In the genomic region with DNA sequence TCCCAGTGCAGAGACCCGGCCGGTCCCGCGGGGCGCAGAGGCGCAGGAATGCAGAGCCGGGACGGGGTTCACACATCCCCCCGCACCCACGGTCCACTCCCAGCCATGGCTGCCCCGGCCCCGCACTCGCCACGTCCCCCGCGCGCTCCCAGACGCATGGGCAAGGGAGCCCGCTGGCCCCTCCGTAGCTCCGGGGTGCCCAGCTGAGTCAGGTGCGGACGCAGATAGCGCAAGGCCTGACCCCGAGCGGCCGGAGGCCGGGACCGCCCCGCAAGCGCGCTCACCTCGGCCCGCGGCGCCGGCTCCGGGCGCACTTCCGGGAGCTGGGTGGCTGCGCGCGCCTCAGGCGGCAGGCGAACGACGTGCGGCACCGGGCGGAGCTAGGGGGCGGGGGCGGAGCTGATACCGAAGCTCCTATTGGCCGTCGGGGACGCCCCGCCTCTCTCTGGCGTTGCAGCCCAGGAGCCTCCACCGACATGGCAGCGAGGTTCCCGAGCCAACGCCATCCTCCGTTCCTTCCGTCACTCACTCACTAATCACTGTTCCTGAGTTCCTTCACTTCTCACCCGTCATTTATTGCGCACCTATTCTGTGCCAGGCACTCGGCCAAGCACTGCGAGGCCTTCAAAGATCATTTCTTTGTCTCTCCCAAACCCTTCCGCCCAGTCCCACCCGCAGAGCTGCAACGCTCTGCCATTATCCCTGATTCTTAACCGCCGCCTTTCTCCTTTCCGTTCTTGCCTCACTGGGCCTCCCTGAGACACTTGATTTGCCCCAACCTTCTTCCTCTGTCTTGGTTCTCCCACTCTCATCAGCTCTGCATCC, we compare ENCODE assay signal across 8 cellular contexts. TPM values are rescaled to one million over a fixed set of nuclear protein-coding genes. Genes with fewer than 3 reads are reported as not detected.
DNase-seq lines count a peak whose midpoint lies in the region; ATAC-seq and TF ChIP-seq lines count a peak whose summit lies in the region.

Gene ZNF18, minus strand, starts transcription at position 329 of the 825 bp plus-strand sequence. CDS start 4,646 bp downstream, outside the sequence.

- H3K4me3 ChIP-seq in right cardiac atrium (ENCODE audit: low read length) (peak within 1 kb of the TSS; percentile 56), rectal smooth muscle tissue (ENCODE audit: low read length) (peak within 1 kb of the TSS; percentile 97), vagina (peak within 1 kb of the TSS; percentile 88 to 98)

- H3K9ac ChIP-seq in rectal smooth muscle tissue (ENCODE audit: low read length), result peak within 1 kb of the TSS; percentile 78

- no peaks in the 10 kb centered on the region for H3K9me3 Mint-ChIP-seq in T-helper 1 cell treated with Interleukin-12 subunit alpha and Interleukin-12 subunit beta and Interleukin-4 antibody, amounts not matched to agents 30 μg/mL and 1 μg/mL, for 36 hours

- peaks cover 3% of the 10 kb centered on the region for H3K36me3 ChIP-seq in rectal smooth muscle tissue (ENCODE audit: control insufficient read depth, insufficient read depth, low read length)
- peaks cover 0 to 2% of the 10 kb centered on the region in 2 donors for H3K36me3 ChIP-seq in vagina

- peak; percentile 98 for ATAC-seq in GM18498 (IDR thresholded peaks at IDR 0.05; ENCODE audit: unreplicated experiment)
- peak; percentile 93 for ATAC-seq in HG02884 (IDR thresholded peaks at IDR 0.05; ENCODE audit: unreplicated experiment)
- ATAC-seq in right cardiac atrium, result peak; percentile 99 to 100

- H3K27ac ChIP-seq in right cardiac atrium (ENCODE audit: low read length) (peak within 1 kb of the TSS; percentile 72), rectal smooth muscle tissue (ENCODE audit: low read depth, low read length) (peak within 1 kb of the TSS; percentile 86), vagina (peak within 1 kb of the TSS; percentile 83)

- TF ChIP-seq CTCF in vagina (IDR thresholded peaks at IDR 0.05), result no peak

- under 1% methylated on average over 74 of the region's 74 CpGs for WGBS in right cardiac atrium

- peak within 1 kb of the TSS; percentile 89 for H3K27ac Mint-ChIP-seq in T-helper 1 cell treated with Interleukin-12 subunit alpha and Interleukin-12 subunit beta and Interleukin-4 antibody, amounts not matched to agents 30 μg/mL and 1 μg/mL, for 36 hours

- peak within 1 kb of the TSS; percentile 90 for H3K4me3 Mint-ChIP-seq in T-helper 1 cell treated with Interleukin-12 subunit alpha and Interleukin-12 subunit beta and Interleukin-4 antibody, amounts not matched to agents 30 μg/mL and 1 μg/mL, for 36 hours

- intact Hi-C loops in right cardiac atrium (cut with DNase I) (no loop called here), vagina (cut with DNase I) (no loop called here)

- DNase-seq in NCI-H146 treated with DMSO at 0.1 percent for 48 hours (lab: John Stamatoyannopoulos, UW; ENCODE audit: unreplicated experiment) (peak; percentile 84), anterior cingulate cortex (lab: John Stamatoyannopoulos, UW) (peak; percentile 58 to 97 (median 92)), right cardiac atrium (peak; percentile 99 to 100 (median 99)), vagina (ENCODE audit: extremely low spot score in 2 of 2) (peak in 1 of 2 donors; percentile 94)

- H3K27me3 Mint-ChIP-seq in T-helper 1 cell treated with Interleukin-12 subunit alpha and Interleukin-12 subunit beta and Interleukin-4 antibody, amounts not matched to agents 30 μg/mL and 1 μg/mL, for 36 hours (ENCODE audit: low read depth), result peaks cover under 1% of the 10 kb centered on the region

- peak in 1 of 2 donors; percentile 98 for TF ChIP-seq POLR2A in vagina (IDR thresholded peaks at IDR 0.05)

- H3K4me1 Mint-ChIP-seq in T-helper 1 cell treated with Interleukin-12 subunit alpha and Interleukin-12 subunit beta and Interleukin-4 antibody, amounts not matched to agents 30 μg/mL and 1 μg/mL, for 36 hours (ENCODE audit: low read depth), result peaks cover 23% of the 10 kb centered on the region

- no peaks in the 10 kb centered on the region for H3K4me1 ChIP-seq in right cardiac atrium (ENCODE audit: control insufficient read depth, insufficient read depth, low read length)
- peaks cover 2% of the 10 kb centered on the region for H3K4me1 ChIP-seq in rectal smooth muscle tissue (ENCODE audit: control insufficient read depth, insufficient read depth, low read length)
- H3K4me1 ChIP-seq in vagina, result peaks cover 14% of the 10 kb centered on the region

- H3K36me3 Mint-ChIP-seq in T-helper 1 cell treated with Interleukin-12 subunit alpha and Interleukin-12 subunit beta and Interleukin-4 antibody, amounts not matched to agents 30 μg/mL and 1 μg/mL, for 36 hours (ENCODE audit: low read depth), result peaks cover 3% of the 10 kb centered on the region

- H3K9me3 ChIP-seq in right cardiac atrium (ENCODE audit: control insufficient read depth, low read length) (no peaks in the 10 kb centered on the region), vagina (no peaks in the 10 kb centered on the region)

- H3K27me3 ChIP-seq in right cardiac atrium (ENCODE audit: control insufficient read depth, insufficient read depth) (no peaks in the 10 kb centered on the region), rectal smooth muscle tissue (ENCODE audit: control insufficient read depth, insufficient read depth, low read length) (no peaks in the 10 kb centered on the region), vagina (no peaks in the 10 kb centered on the region)

RNA-seq across cellular contexts. Expression of gene ZNF18, which starts in this region (rescaled TPM):
- 1 to 10 TPM; 4.0 to 5.3 (median 4.6) TPM for total RNA-seq in right cardiac atrium
- polyA plus RNA-seq in right cardiac atrium, result 3.5 TPM
- 10.8 TPM for total RNA-seq in vagina
